Comparison of ENCODE assay signal across 10 cellular contexts in genomic region chr6:32983964-32984638, GRCh38. TPM values are rescaled to one million over a fixed set of nuclear protein-coding genes. Genes with fewer than 3 reads are reported as not detected.
A peak's percentile ranks its signal among the peaks of the same experiment; 100 is the strongest.
DNase-seq lines count a peak whose midpoint lies in the region; ATAC-seq and TF ChIP-seq lines count a peak whose summit lies in the region.
"Had no signal": no experiment of that assay in that cellular context is flagged by ENCODE, and none has a peak within 500 bp of the region (broad histone marks: within the 10 kb centered on the region; RNA-seq: fewer than 3 reads in every experiment).

No MANE protein-coding gene starts in this region.

- no peaks in the 10 kb centered on the region for H3K27me3 Mint-ChIP-seq in activated T-helper 17 cell treated with anti-CD3 and anti-CD28 coated beads, Interleukin-2, amount 50 U/mL, for 72 hours
- no peaks in the 10 kb centered on the region for H3K27me3 Mint-ChIP-seq in naive B cell

- H4K20me1 ChIP-seq in HCT116 (ENCODE audit: insufficient read depth): peaks cover 33% of the 10 kb centered on the region

- H3K9ac ChIP-seq in HCT116 (ENCODE audit: low read length): no peak overlapping the region

- peak overlapping the region; percentile 55 for H3K27ac Mint-ChIP-seq in activated T-helper 17 cell treated with anti-CD3 and anti-CD28 coated beads, Interleukin-2, amount 50 U/mL, for 72 hours
- peak overlapping the region; percentile 27 to 96 (median 58) for H3K27ac Mint-ChIP-seq in naive B cell

- POLR2A ChIA-PET in HCT116 (lab: Charles Lee): interaction anchor here (0.6 to 12.5 kb wide), 5 partner anchors 9 to 146 kb away, joined by 3 to 227 read pairs (median 5); partner anchors contain the start of genes BRD2 and TAP2

- no peak overlapping the region for H2AFZ ChIP-seq in HCT116 (ENCODE audit: low read depth, low read length, poor library complexity, severe bottlenecking)

- no peak for TF ChIP-seq POLR2A in HCT116 (IDR thresholded peaks at IDR 0.05; ENCODE audit: borderline replicate concordance, extremely low read depth, insufficient read depth, insufficient read length)

- no peaks in the 10 kb centered on the region for H3K27me3 ChIP-seq in HCT116 (ENCODE audit: insufficient read depth, low read length)
- H3K27me3 ChIP-seq: gastroesophageal sphincter, tibial nerve had no signal

- H3K4me1 Mint-ChIP-seq in activated T-helper 17 cell treated with anti-CD3 and anti-CD28 coated beads, Interleukin-2, amount 50 U/mL, for 72 hours: peaks cover 14% of the 10 kb centered on the region
- peaks cover 35 to 37% (median 37%) of the 10 kb centered on the region in 3 donors for H3K4me1 Mint-ChIP-seq in naive B cell

- no peaks in the 10 kb centered on the region for H3K9me3 Mint-ChIP-seq in activated T-helper 17 cell treated with anti-CD3 and anti-CD28 coated beads, Interleukin-2, amount 50 U/mL, for 72 hours
- H3K9me3 Mint-ChIP-seq in naive B cell: no peaks in the 10 kb centered on the region

- ATAC-seq in HCT116 (peak; percentile 22), naive B cell (ENCODE audit: low read depth in 2 of 2) (no peak), HG02938 (IDR thresholded peaks at IDR 0.05; ENCODE audit: unreplicated experiment) (no peak)
- ATAC-seq in activated T-helper 17 cell treated with anti-CD3 and anti-CD28 coated beads, Interleukin-2, amount 50 U/mL, for 72 hours (replicated peaks): peak; percentile 41

- H3K27ac ChIP-seq in HCT116 (ENCODE audit: low read depth, low read length): no peak overlapping the region
- H3K27ac ChIP-seq: tibial nerve had no signal

- no peak overlapping the region for H3K4me3 Mint-ChIP-seq in activated T-helper 17 cell treated with anti-CD3 and anti-CD28 coated beads, Interleukin-2, amount 50 U/mL, for 72 hours
- peak overlapping the region in 1 of 8 donors; percentile 2 for H3K4me3 Mint-ChIP-seq in naive B cell

- CTCF ChIA-PET in HCT116 (lab: Charles Lee): interaction anchor here (0.6 to 4.6 kb wide), 36 partner anchors 10 to 729 kb away, joined by 3 to 79 read pairs (median 5); partner anchors contain the start of genes HLA-DMA, HLA-DMB, HLA-DPB1 and PSMB9

- BruUV-seq in HCT116 (replicated peaks; lab: Mats Ljungman, UMichigan): no TSS peak

- H3K36me3 ChIP-seq in HCT116 (ENCODE audit: control insufficient read depth in 1 of 2, insufficient read depth in 2 of 2, low read length in 2 of 2): peaks cover 24% of the 10 kb centered on the region in 2 experiments

- DNase-seq in EL (peak; percentile 9), HCT116 (ENCODE audit: low read depth, low spot score) (no peak), naive B cell (no peak), SIG-M5 treated with dmso at 0.1 percent for 504 hours (lab: John Stamatoyannopoulos, UW; ENCODE audit: unreplicated experiment) (no peak), iPS-NIHi7 (ENCODE audit: extremely low spot score) (no peak)
- no peak for DNase-seq in stimulated activated CD4-positive, alpha-beta T cell treated with anti-CD3 and anti-CD28 coated beads, Interleukin-4, amount 100 ng/mL, for 1 hour

- no peaks in the 10 kb centered on the region for H3K9me3 ChIP-seq in HCT116 (ENCODE audit: control insufficient read depth in 1 of 2, insufficient read depth in 1 of 2, low read depth in 1 of 2, low read length in 2 of 2)
- H3K9me3 ChIP-seq: gastroesophageal sphincter, tibial nerve had no signal

- TF ChIP-seq CTCF in HCT116 (IDR thresholded peaks at IDR 0.05 in 2 of 3, conservative IDR thresholded peaks at IDR 0.05 in 1 of 3; ENCODE audit: borderline replicate concordance in 1 of 3, insufficient read depth in 1 of 3, low read depth in 2 of 3, low read length in 2 of 3): no peak

- H3K79me2 ChIP-seq in HCT116 (ENCODE audit: insufficient read depth, low read length): peaks cover 17% of the 10 kb centered on the region

- no peak overlapping the region for H3K4me2 ChIP-seq in HCT116 (ENCODE audit: low read length)

- no peaks in the 10 kb centered on the region for H3K9me2 ChIP-seq in HCT116 (ENCODE audit: insufficient read depth)

- no peak overlapping the region for H3K4me3 ChIP-seq in HCT116 (replicated peaks in 1 of 2; ENCODE audit: low read depth in 1 of 2, low read length in 2 of 2)
- H3K4me3 ChIP-seq: gastroesophageal sphincter, tibial nerve had no signal

- H3K4me1 ChIP-seq in HCT116 (ENCODE audit: control insufficient read depth in 1 of 2, insufficient read depth in 2 of 2, low read length in 2 of 2): no peaks in the 10 kb centered on the region

- peaks cover 38% of the 10 kb centered on the region for H3K36me3 Mint-ChIP-seq in activated T-helper 17 cell treated with anti-CD3 and anti-CD28 coated beads, Interleukin-2, amount 50 U/mL, for 72 hours (ENCODE audit: low read depth)
- H3K36me3 Mint-ChIP-seq in naive B cell: peaks cover 14 to 18% of the 10 kb centered on the region in 2 donors

- TF ChIP-seq RAD21 in HCT116 (IDR thresholded peaks at IDR 0.05; ENCODE audit: low read depth): no peak

- intact Hi-C loops in HCT116 (cut with micrococcal nuclease): loop anchor here (1.0 kb wide), 2 partner anchors 51 to 99 kb away; no protein-coding TSS in a partner anchor

- RAD21 ChIA-PET in HCT116 (lab: Charles Lee; ENCODE audit: low non-redundant PET in 1 of 2, low total read pairs in 2 of 2, uncharacterized antibody in 2 of 2, unreplicated experiment in 2 of 2): interaction anchor here (0.8 to 2.5 kb wide), 8 partner anchors 12 to 116 kb away, joined by 3 to 10 read pairs (median 4); partner anchors contain the start of gene BRD2 (in 1 of the 2)

TF ChIP-seq in HCT116, 20 proteins besides CTCF, POLR2A, EP300 and RAD21 (continues in another document):
- TF ChIP-seq, protein P1, sequence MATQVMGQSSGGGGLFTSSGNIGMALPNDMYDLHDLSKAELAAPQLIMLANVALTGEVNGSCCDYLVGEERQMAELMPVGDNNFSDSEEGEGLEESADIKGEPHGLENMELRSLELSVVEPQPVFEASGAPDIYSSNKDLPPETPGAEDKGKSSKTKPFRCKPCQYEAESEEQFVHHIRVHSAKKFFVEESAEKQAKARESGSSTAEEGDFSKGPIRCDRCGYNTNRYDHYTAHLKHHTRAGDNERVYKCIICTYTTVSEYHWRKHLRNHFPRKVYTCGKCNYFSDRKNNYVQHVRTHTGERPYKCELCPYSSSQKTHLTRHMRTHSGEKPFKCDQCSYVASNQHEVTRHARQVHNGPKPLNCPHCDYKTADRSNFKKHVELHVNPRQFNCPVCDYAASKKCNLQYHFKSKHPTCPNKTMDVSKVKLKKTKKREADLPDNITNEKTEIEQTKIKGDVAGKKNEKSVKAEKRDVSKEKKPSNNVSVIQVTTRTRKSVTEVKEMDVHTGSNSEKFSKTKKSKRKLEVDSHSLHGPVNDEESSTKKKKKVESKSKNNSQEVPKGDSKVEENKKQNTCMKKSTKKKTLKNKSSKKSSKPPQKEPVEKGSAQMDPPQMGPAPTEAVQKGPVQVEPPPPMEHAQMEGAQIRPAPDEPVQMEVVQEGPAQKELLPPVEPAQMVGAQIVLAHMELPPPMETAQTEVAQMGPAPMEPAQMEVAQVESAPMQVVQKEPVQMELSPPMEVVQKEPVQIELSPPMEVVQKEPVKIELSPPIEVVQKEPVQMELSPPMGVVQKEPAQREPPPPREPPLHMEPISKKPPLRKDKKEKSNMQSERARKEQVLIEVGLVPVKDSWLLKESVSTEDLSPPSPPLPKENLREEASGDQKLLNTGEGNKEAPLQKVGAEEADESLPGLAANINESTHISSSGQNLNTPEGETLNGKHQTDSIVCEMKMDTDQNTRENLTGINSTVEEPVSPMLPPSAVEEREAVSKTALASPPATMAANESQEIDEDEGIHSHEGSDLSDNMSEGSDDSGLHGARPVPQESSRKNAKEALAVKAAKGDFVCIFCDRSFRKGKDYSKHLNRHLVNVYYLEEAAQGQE (IDR thresholded peaks at IDR 0.05; ENCODE audit: low read depth): no peak
- no peak for TF ChIP-seq TCF7L2 (IDR thresholded peaks at IDR 0.05; ENCODE audit: borderline replicate concordance, extremely low read depth, insufficient read depth, insufficient read length)
- TF ChIP-seq EZH2phosphoT487 (IDR thresholded peaks at IDR 0.05; ENCODE audit: borderline replicate concordance): no peak
- no peak for TF ChIP-seq CEBPB (IDR thresholded peaks at IDR 0.05; ENCODE audit: low read depth)
- TF ChIP-seq, protein P2, sequence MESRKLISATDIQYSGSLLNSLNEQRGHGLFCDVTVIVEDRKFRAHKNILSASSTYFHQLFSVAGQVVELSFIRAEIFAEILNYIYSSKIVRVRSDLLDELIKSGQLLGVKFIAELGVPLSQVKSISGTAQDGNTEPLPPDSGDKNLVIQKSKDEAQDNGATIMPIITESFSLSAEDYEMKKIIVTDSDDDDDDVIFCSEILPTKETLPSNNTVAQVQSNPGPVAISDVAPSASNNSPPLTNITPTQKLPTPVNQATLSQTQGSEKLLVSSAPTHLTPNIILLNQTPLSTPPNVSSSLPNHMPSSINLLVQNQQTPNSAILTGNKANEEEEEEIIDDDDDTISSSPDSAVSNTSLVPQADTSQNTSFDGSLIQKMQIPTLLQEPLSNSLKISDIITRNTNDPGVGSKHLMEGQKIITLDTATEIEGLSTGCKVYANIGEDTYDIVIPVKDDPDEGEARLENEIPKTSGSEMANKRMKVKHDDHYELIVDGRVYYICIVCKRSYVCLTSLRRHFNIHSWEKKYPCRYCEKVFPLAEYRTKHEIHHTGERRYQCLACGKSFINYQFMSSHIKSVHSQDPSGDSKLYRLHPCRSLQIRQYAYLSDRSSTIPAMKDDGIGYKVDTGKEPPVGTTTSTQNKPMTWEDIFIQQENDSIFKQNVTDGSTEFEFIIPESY (IDR thresholded peaks at IDR 0.05; ENCODE audit: extremely low read depth, insufficient replicate concordance, low read length): no peak

RNA-seq across cellular contexts. Expression of gene BRD2, which starts 15.7 kb away (rescaled TPM):
- 260 TPM for total RNA-seq in HCT116 (2021; ENCODE audit: unreplicated experiment)
- 175 and 194 TPM in 2 replicates for polyA plus RNA-seq in HCT116 (2012)
- total RNA-seq in activated T-helper 17 cell treated with anti-CD3 and anti-CD28 coated beads, Interleukin-2, amount 50 U/mL, for 72 hours: 100 to 1,000 TPM; 229 to 281 TPM
- 100 to 1,000 TPM in 1 of 6 donors, 10 to 100 TPM in 5; 26.9 to 148 (median 48.5) TPM for polyA plus RNA-seq in naive B cell (ENCODE audit: low read depth in 6 of 6)

RNA-seq across cellular contexts. Expression of gene HLA-DOA, which starts 25.3 kb away (rescaled TPM):
- 0.39 TPM for total RNA-seq in HCT116 (2021; ENCODE audit: unreplicated experiment)
- polyA plus RNA-seq in HCT116 (2012): 0.30 and 0.32 TPM in 2 replicates
- total RNA-seq in activated T-helper 17 cell treated with anti-CD3 and anti-CD28 coated beads, Interleukin-2, amount 50 U/mL, for 72 hours: 1 to 10 TPM in 1 of 2 donors, under 1 TPM in 1; 0.56 to 7.8 TPM
- 100 to 1,000 TPM; 219 to 598 (median 388) TPM for polyA plus RNA-seq in naive B cell (ENCODE audit: low read depth in 6 of 6)

RNA-seq across cellular contexts. Expression of gene HLA-DMA, which starts 31.2 kb away (rescaled TPM):
- 12.1 TPM for total RNA-seq in HCT116 (2021; ENCODE audit: unreplicated experiment)
- polyA plus RNA-seq in HCT116 (2012): 16.3 and 17.4 TPM in 2 replicates
- total RNA-seq in activated T-helper 17 cell treated with anti-CD3 and anti-CD28 coated beads, Interleukin-2, amount 50 U/mL, for 72 hours: 10 to 100 TPM; 22.4 to 53.8 TPM
- polyA plus RNA-seq in naive B cell (ENCODE audit: low read depth in 6 of 6): 1,000 to 10,000 TPM; 1,101 to 1,557 (median 1,371) TPM

RNA-seq across cellular contexts. Expression of gene HLA-DMB, which starts 43.3 kb away (rescaled TPM):
- 3.3 TPM for total RNA-seq in HCT116 (2021; ENCODE audit: unreplicated experiment)
- polyA plus RNA-seq in HCT116 (2012): 1.7 and 2.3 TPM in 2 replicates
- 10 to 100 TPM in 1 of 2 donors, 1 to 10 TPM in 1; 2.7 to 17.7 TPM for total RNA-seq in activated T-helper 17 cell treated with anti-CD3 and anti-CD28 coated beads, Interleukin-2, amount 50 U/mL, for 72 hours
- 1,000 to 10,000 TPM; 1,171 to 1,354 (median 1,198) TPM for polyA plus RNA-seq in naive B cell (ENCODE audit: low read depth in 6 of 6)

Comparison
In these comparisons a context has a peak if more than half of its experiments do, and no peak if none do; other contexts are left out.
1. ATAC-seq: peak in HCT116 (single experiment) and activated T-helper 17 cell treated with anti-CD3 and anti-CD28 coated beads, Interleukin-2, amount 50 U/mL, for 72 hours (single experiment); none in naive B cell (0 of 2) and HG02938 (single experiment).